1 cellular context compared by ENCODE assay signal in the genomic region with DNA sequence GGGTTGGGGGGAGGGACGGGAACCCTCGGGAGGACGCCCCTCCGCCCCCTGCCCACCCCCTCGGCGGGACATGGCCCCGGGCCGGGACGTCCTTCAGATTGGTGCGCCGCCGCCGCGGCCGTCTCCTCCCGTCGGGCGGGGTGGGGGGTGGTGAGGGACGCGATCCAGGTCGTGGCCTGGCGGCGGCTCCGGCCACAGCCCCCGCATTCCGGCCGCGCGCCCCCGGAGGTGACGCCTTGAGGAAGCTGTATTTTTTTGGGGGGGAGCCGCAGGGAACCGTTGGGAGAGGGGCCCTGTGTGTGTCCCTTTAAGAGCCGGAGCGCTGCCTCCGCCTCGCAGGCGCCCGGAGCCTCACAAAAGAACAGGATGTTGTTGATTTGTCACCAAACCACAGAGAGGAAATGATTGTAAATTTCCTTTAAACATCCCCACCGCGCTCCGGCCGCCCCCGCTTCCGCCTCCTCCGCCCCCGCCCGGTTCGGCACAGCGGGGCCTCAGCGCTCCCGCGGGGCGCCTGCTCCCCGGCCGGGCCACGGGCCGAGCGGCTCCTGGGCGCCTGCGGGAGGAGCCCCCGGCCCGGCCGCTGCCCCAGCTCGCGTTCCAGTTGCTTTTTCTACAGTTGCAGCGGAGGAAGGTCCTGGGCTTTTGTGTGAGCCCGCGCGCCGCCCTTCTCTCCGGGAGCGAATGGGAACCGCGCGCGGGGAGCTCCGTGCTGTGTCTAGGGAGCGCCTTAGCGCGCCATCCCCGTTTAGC.
TF ChIP-seq lines count a peak whose summit lies in the region.

No MANE protein-coding gene starts in this region.

TF ChIP-seq in HepG2, 621 proteins besides CTCF, POLR2A, EP300 and RAD21 (continued from another document and continues in another):
- TF ChIP-seq ZBTB7B (CRISPR knock-in tag; IDR thresholded peaks at IDR 0.05) (peak; percentile 93; the same call in 1 of the 2 replicates), ZNF709 (CRISPR knock-in tag; IDR thresholded peaks at IDR 0.05) (peak; percentile 47; the same call in 1 of the 2 replicates), ZMAT3 (CRISPR knock-in tag; conservative IDR thresholded peaks at IDR 0.05) (no peak), TCF7 (IDR thresholded peaks at IDR 0.05; ENCODE audit: low read depth) (peak; percentile 72), ZNF777 (CRISPR knock-in tag; IDR thresholded peaks at IDR 0.05) (peak; percentile 92), ZFX (CRISPR knock-in tag; IDR thresholded peaks at IDR 0.05; ENCODE audit: low read depth) (peak; percentile 51), MEF2D (CRISPR knock-in tag; IDR thresholded peaks at IDR 0.05) (peak; percentile 32; the same call in 1 of the 2 replicates), MIER2 (CRISPR knock-in tag; IDR thresholded peaks at IDR 0.05) (no peak), ZNF747 (CRISPR knock-in tag; IDR thresholded peaks at IDR 0.05; ENCODE audit: borderline replicate concordance) (0 out of 2 replicates have a peak, but pooled peaks have one; percentile 57), PHF21A (CRISPR knock-in tag; IDR thresholded peaks at IDR 0.05) (peak; percentile 79), RXRB (CRISPR knock-in tag; IDR thresholded peaks at IDR 0.05; ENCODE audit: borderline replicate concordance) (no peak), CENPT (CRISPR knock-in tag; IDR thresholded peaks at IDR 0.05; ENCODE audit: low read depth) (no peak), FOXA1 (IDR thresholded peaks at IDR 0.05) (no peak), FOXA1 (CRISPR knock-in tag; IDR thresholded peaks at IDR 0.05) (peak; percentile 38), POLR2G (IDR thresholded peaks at IDR 0.05; ENCODE audit: low read depth, low read length) (peak; percentile 77), JDP2 (CRISPR knock-in tag; IDR thresholded peaks at IDR 0.05; ENCODE audit: borderline replicate concordance) (no peak), RORA (CRISPR knock-in tag; IDR thresholded peaks at IDR 0.05) (no peak), ZNF264 (CRISPR knock-in tag; IDR thresholded peaks at IDR 0.05) (0 out of 2 replicates have a peak, but pooled peaks have one; percentile 30), MAZ (IDR thresholded peaks at IDR 0.05; ENCODE audit: borderline replicate concordance, low read depth, low read length) (peak; percentile 91), MAZ (CRISPR knock-in tag; IDR thresholded peaks at IDR 0.05; ENCODE audit: low read depth) (peak; percentile 93), ZNF674 (CRISPR knock-in tag; IDR thresholded peaks at IDR 0.05; ENCODE audit: low read depth) (no peak), TCF7L2 (IDR thresholded peaks at IDR 0.05; ENCODE audit: low read depth, low read length) (no peak), ZNF781 (CRISPR knock-in tag; IDR thresholded peaks at IDR 0.05; ENCODE audit: borderline replicate concordance, not compliant biosample characterization) (no peak), JUN (CRISPR knock-in tag; IDR thresholded peaks at IDR 0.05) (no peak), ZNF460 (CRISPR knock-in tag; IDR thresholded peaks at IDR 0.05; ENCODE audit: borderline replicate concordance) (no peak), GABPB1 (CRISPR knock-in tag; IDR thresholded peaks at IDR 0.05) (peak; percentile 85), SMAD9 (CRISPR knock-in tag; IDR thresholded peaks at IDR 0.05) (no peak)
- TF ChIP-seq, protein P1, sequence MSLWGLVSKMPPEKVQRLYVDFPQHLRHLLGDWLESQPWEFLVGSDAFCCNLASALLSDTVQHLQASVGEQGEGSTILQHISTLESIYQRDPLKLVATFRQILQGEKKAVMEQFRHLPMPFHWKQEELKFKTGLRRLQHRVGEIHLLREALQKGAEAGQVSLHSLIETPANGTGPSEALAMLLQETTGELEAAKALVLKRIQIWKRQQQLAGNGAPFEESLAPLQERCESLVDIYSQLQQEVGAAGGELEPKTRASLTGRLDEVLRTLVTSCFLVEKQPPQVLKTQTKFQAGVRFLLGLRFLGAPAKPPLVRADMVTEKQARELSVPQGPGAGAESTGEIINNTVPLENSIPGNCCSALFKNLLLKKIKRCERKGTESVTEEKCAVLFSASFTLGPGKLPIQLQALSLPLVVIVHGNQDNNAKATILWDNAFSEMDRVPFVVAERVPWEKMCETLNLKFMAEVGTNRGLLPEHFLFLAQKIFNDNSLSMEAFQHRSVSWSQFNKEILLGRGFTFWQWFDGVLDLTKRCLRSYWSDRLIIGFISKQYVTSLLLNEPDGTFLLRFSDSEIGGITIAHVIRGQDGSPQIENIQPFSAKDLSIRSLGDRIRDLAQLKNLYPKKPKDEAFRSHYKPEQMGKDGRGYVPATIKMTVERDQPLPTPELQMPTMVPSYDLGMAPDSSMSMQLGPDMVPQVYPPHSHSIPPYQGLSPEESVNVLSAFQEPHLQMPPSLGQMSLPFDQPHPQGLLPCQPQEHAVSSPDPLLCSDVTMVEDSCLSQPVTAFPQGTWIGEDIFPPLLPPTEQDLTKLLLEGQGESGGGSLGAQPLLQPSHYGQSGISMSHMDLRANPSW (CRISPR knock-in tag; IDR thresholded peaks at IDR 0.05; ENCODE audit: borderline replicate concordance) = no peak
- TF ChIP-seq, protein P2, sequence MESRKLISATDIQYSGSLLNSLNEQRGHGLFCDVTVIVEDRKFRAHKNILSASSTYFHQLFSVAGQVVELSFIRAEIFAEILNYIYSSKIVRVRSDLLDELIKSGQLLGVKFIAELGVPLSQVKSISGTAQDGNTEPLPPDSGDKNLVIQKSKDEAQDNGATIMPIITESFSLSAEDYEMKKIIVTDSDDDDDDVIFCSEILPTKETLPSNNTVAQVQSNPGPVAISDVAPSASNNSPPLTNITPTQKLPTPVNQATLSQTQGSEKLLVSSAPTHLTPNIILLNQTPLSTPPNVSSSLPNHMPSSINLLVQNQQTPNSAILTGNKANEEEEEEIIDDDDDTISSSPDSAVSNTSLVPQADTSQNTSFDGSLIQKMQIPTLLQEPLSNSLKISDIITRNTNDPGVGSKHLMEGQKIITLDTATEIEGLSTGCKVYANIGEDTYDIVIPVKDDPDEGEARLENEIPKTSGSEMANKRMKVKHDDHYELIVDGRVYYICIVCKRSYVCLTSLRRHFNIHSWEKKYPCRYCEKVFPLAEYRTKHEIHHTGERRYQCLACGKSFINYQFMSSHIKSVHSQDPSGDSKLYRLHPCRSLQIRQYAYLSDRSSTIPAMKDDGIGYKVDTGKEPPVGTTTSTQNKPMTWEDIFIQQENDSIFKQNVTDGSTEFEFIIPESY (CRISPR knock-in tag; IDR thresholded peaks at IDR 0.05) = peak; percentile 74
- TF ChIP-seq, protein P3, sequence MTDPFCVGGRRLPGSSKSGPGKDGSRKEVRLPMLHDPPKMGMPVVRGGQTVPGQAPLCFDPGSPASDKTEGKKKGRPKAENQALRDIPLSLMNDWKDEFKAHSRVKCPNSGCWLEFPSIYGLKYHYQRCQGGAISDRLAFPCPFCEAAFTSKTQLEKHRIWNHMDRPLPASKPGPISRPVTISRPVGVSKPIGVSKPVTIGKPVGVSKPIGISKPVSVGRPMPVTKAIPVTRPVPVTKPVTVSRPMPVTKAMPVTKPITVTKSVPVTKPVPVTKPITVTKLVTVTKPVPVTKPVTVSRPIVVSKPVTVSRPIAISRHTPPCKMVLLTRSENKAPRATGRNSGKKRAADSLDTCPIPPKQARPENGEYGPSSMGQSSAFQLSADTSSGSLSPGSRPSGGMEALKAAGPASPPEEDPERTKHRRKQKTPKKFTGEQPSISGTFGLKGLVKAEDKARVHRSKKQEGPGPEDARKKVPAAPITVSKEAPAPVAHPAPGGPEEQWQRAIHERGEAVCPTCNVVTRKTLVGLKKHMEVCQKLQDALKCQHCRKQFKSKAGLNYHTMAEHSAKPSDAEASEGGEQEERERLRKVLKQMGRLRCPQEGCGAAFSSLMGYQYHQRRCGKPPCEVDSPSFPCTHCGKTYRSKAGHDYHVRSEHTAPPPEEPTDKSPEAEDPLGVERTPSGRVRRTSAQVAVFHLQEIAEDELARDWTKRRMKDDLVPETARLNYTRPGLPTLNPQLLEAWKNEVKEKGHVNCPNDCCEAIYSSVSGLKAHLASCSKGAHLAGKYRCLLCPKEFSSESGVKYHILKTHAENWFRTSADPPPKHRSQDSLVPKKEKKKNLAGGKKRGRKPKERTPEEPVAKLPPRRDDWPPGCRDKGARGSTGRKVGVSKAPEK (CRISPR knock-in tag; IDR thresholded peaks at IDR 0.05; ENCODE audit: borderline replicate concordance) = no peak
- TF ChIP-seq, protein P4, sequence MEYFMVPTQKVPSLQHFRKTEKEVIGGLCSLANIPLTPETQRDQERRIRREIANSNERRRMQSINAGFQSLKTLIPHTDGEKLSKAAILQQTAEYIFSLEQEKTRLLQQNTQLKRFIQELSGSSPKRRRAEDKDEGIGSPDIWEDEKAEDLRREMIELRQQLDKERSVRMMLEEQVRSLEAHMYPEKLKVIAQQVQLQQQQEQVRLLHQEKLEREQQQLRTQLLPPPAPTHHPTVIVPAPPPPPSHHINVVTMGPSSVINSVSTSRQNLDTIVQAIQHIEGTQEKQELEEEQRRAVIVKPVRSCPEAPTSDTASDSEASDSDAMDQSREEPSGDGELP (IDR thresholded peaks at IDR 0.05; ENCODE audit: borderline replicate concordance, low read depth) = peak; percentile 16; the same call in 1 of the 2 replicates
- TF ChIP-seq, protein P5, sequence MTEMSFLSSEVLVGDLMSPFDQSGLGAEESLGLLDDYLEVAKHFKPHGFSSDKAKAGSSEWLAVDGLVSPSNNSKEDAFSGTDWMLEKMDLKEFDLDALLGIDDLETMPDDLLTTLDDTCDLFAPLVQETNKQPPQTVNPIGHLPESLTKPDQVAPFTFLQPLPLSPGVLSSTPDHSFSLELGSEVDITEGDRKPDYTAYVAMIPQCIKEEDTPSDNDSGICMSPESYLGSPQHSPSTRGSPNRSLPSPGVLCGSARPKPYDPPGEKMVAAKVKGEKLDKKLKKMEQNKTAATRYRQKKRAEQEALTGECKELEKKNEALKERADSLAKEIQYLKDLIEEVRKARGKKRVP (CRISPR knock-in tag; IDR thresholded peaks at IDR 0.05) = 0 out of 4 replicates have a peak, but pooled peaks of 1 of the 2 experiments have one; percentile 15
- TF ChIP-seq, protein P6, sequence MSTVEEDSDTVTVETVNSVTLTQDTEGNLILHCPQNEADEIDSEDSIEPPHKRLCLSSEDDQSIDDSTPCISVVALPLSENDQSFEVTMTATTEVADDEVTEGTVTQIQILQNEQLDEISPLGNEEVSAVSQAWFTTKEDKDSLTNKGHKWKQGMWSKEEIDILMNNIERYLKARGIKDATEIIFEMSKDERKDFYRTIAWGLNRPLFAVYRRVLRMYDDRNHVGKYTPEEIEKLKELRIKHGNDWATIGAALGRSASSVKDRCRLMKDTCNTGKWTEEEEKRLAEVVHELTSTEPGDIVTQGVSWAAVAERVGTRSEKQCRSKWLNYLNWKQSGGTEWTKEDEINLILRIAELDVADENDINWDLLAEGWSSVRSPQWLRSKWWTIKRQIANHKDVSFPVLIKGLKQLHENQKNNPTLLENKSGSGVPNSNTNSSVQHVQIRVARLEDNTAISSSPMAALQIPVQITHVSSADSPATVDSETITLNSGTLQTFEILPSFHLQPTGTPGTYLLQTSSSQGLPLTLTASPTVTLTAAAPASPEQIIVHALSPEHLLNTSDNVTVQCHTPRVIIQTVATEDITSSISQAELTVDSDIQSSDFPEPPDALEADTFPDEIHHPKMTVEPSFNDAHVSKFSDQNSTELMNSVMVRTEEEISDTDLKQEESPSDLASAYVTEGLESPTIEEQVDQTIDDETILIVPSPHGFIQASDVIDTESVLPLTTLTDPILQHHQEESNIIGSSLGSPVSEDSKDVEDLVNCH (CRISPR knock-in tag; IDR thresholded peaks at IDR 0.05) = no peak
- TF ChIP-seq, protein P7, sequence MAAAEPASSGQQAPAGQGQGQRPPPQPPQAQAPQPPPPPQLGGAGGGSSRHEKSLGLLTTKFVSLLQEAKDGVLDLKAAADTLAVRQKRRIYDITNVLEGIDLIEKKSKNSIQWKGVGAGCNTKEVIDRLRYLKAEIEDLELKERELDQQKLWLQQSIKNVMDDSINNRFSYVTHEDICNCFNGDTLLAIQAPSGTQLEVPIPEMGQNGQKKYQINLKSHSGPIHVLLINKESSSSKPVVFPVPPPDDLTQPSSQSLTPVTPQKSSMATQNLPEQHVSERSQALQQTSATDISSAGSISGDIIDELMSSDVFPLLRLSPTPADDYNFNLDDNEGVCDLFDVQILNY (CRISPR knock-in tag; conservative IDR thresholded peaks at IDR 0.05) = no peak
- TF ChIP-seq, protein P8, sequence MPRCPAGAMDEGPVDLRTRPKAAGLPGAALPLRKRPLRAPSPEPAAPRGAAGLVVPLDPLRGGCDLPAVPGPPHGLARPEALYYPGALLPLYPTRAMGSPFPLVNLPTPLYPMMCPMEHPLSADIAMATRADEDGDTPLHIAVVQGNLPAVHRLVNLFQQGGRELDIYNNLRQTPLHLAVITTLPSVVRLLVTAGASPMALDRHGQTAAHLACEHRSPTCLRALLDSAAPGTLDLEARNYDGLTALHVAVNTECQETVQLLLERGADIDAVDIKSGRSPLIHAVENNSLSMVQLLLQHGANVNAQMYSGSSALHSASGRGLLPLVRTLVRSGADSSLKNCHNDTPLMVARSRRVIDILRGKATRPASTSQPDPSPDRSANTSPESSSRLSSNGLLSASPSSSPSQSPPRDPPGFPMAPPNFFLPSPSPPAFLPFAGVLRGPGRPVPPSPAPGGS (CRISPR knock-in tag; IDR thresholded peaks at IDR 0.05) = no peak
- TF ChIP-seq, protein P9, sequence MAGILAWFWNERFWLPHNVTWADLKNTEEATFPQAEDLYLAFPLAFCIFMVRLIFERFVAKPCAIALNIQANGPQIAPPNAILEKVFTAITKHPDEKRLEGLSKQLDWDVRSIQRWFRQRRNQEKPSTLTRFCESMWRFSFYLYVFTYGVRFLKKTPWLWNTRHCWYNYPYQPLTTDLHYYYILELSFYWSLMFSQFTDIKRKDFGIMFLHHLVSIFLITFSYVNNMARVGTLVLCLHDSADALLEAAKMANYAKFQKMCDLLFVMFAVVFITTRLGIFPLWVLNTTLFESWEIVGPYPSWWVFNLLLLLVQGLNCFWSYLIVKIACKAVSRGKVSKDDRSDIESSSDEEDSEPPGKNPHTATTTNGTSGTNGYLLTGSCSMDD (CRISPR knock-in tag; IDR thresholded peaks at IDR 0.05) = no peak
- TF ChIP-seq, protein P10, sequence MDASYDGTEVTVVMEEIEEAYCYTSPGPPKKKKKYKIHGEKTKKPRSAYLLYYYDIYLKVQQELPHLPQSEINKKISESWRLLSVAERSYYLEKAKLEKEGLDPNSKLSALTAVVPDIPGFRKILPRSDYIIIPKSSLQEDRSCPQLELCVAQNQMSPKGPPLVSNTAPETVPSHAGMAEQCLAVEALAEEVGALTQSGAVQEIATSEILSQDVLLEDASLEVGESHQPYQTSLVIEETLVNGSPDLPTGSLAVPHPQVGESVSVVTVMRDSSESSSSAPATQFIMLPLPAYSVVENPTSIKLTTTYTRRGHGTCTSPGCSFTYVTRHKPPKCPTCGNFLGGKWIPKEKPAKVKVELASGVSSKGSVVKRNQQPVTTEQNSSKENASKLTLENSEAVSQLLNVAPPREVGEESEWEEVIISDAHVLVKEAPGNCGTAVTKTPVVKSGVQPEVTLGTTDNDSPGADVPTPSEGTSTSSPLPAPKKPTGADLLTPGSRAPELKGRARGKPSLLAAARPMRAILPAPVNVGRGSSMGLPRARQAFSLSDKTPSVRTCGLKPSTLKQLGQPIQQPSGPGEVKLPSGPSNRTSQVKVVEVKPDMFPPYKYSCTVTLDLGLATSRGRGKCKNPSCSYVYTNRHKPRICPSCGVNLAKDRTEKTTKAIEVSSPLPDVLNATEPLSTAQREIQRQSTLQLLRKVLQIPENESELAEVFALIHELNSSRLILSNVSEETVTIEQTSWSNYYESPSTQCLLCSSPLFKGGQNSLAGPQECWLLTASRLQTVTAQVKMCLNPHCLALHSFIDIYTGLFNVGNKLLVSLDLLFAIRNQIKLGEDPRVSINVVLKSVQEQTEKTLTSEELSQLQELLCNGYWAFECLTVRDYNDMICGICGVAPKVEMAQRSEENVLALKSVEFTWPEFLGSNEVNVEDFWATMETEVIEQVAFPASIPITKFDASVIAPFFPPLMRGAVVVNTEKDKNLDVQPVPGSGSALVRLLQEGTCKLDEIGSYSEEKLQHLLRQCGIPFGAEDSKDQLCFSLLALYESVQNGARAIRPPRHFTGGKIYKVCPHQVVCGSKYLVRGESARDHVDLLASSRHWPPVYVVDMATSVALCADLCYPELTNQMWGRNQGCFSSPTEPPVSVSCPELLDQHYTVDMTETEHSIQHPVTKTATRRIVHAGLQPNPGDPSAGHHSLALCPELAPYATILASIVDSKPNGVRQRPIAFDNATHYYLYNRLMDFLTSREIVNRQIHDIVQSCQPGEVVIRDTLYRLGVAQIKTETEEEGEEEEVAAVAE (CRISPR knock-in tag; IDR thresholded peaks at IDR 0.05; ENCODE audit: borderline replicate concordance) = no peak
